ENCODE assay signal across 8 cellular contexts in genomic region chr17:17836818-17837379, GRCh38. TPM values are rescaled to one million over a fixed set of nuclear protein-coding genes. Genes with fewer than 3 reads are reported as not detected.
DNase-seq lines count a peak whose midpoint lies in the region; ATAC-seq and TF ChIP-seq lines count a peak whose summit lies in the region.

Gene SREBF1, minus strand, starts transcription at chr17:17836986. Its CDS starts 169 bp downstream, at chr17:17836817.

- H3K4me3 ChIP-seq in effector memory CD4-positive, alpha-beta T cell (ENCODE audit: insufficient read depth, low read depth, low read length, poor library complexity, severe bottlenecking): peak within 1 kb of the TSS; percentile 77
- H3K4me3 ChIP-seq in mesenchymal stem cell (ENCODE audit: insufficient read depth in 1 of 2, low read depth in 1 of 2, low read length in 2 of 2): peak within 1 kb of the TSS; percentile 84 to 86

- H3K79me1 ChIP-seq in mesenchymal stem cell (replicated peaks; ENCODE audit: low read length, poor library complexity, severe bottlenecking): peaks cover 10% of the 10 kb centered on the region

- H2AFZ ChIP-seq in mesenchymal stem cell (ENCODE audit: low read depth, low read length): no peak within 1 kb of the TSS

- peak within 1 kb of the TSS in 1 of 2 experiments; percentile 92 for H3K23ac ChIP-seq in mesenchymal stem cell (ENCODE audit: low read length in 2 of 2)

- peaks cover 28% of the 10 kb centered on the region for H3K4me1 ChIP-seq in effector memory CD4-positive, alpha-beta T cell (ENCODE audit: control insufficient read depth, insufficient read depth, low read length, poor library complexity, severe bottlenecking)
- H3K4me1 ChIP-seq in mesenchymal stem cell (ENCODE audit: control insufficient read depth, insufficient read depth, low read depth, low read length): peaks cover 46% of the 10 kb centered on the region

- H3K36me3 ChIP-seq in effector memory CD4-positive, alpha-beta T cell (ENCODE audit: control insufficient read depth, insufficient read depth, low read length): no peaks in the 10 kb centered on the region
- H3K36me3 ChIP-seq in mesenchymal stem cell (ENCODE audit: control insufficient read depth in 1 of 2, insufficient read depth in 2 of 2, low read depth in 1 of 2, low read length in 2 of 2): peaks cover under 1 to 4% of the 10 kb centered on the region in 2 experiments

- H2BK15ac ChIP-seq in mesenchymal stem cell (ENCODE audit: low read depth, poor library complexity, severe bottlenecking): peak within 1 kb of the TSS; percentile 99

- TF ChIP-seq CTCF in GM10266 (IDR thresholded peaks at IDR 0.05; ENCODE audit: control insufficient read depth, insufficient read depth, low read depth, missing control alignments): no peak

- peak within 1 kb of the TSS; percentile 79 for H3K4me2 ChIP-seq in mesenchymal stem cell (ENCODE audit: low read length, poor library complexity, severe bottlenecking)

- H2BK5ac ChIP-seq in mesenchymal stem cell (ENCODE audit: low read depth, low read length, poor library complexity, severe bottlenecking): peak within 1 kb of the TSS; percentile 80

- H3K27me3 ChIP-seq in effector memory CD4-positive, alpha-beta T cell (replicated peaks; ENCODE audit: control insufficient read depth, insufficient read depth, low read length, poor library complexity, severe bottlenecking): no peaks in the 10 kb centered on the region
- H3K27me3 ChIP-seq in mesenchymal stem cell (ENCODE audit: control insufficient read depth in 1 of 2, insufficient read depth in 1 of 2, low read length in 2 of 2): no peaks in the 10 kb centered on the region

- no peaks in the 10 kb centered on the region for H3K9me3 ChIP-seq in effector memory CD4-positive, alpha-beta T cell (ENCODE audit: control insufficient read depth, low read length)
- no peaks in the 10 kb centered on the region for H3K9me3 ChIP-seq in mesenchymal stem cell (ENCODE audit: control insufficient read depth, low read length)

- peak within 1 kb of the TSS; percentile 91 for H2BK120ac ChIP-seq in mesenchymal stem cell (ENCODE audit: low read depth, low read length)

- H3K27ac ChIP-seq in effector memory CD4-positive, alpha-beta T cell (ENCODE audit: insufficient read depth, low read length, poor library complexity, severe bottlenecking): peak within 1 kb of the TSS; percentile 96
- peak within 1 kb of the TSS; percentile 22 for H3K27ac ChIP-seq in mesenchymal stem cell (ENCODE audit: low read length, poor library complexity, severe bottlenecking)

- peak within 1 kb of the TSS; percentile 98 for H4K91ac ChIP-seq in mesenchymal stem cell (ENCODE audit: low read length)

- H4K8ac ChIP-seq in mesenchymal stem cell (ENCODE audit: low read length): peak within 1 kb of the TSS; percentile 98

- ATAC-seq in GM21825 (IDR thresholded peaks at IDR 0.05; ENCODE audit: unreplicated experiment): peak; percentile 22

- peak; percentile 90 for DNase-seq in GM10266 (ENCODE audit: extremely low spot score)
- DNase-seq in LoVo (ENCODE audit: low spot score): peak; percentile 56
- DNase-seq in activated CD4-positive, alpha-beta T cell treated with anti-CD3 and anti-CD28 coated beads, Interleukin-2, amount 50 U/mL, for 48 hours: peak; percentile 70 to 71
- peak; percentile 44 to 55 (median 52) for DNase-seq in effector memory CD4-positive, alpha-beta T cell
- peak; percentile 79 for DNase-seq in mesenchymal stem cell
- DNase-seq in stimulated activated CD8-positive, alpha-beta memory T cell treated with anti-CD3 and anti-CD28 coated beads, Interleukin-4, amount 100 ng/mL, for 24 hours (ENCODE audit: low read depth): peak; percentile 51
- no peak for DNase-seq in NCI-H128 (lab: John Stamatoyannopoulos, UW; ENCODE audit: unreplicated experiment)

- peak within 1 kb of the TSS; percentile 80 to 97 for H2BK12ac ChIP-seq in mesenchymal stem cell (ENCODE audit: low read length in 2 of 2)

- H2AK5ac ChIP-seq in mesenchymal stem cell (ENCODE audit: low read length, severe bottlenecking): peak within 1 kb of the TSS; percentile 83

- peak within 1 kb of the TSS; percentile 97 for H3K9ac ChIP-seq in mesenchymal stem cell (ENCODE audit: low read length)

- peak within 1 kb of the TSS; percentile 98 for H3K18ac ChIP-seq in mesenchymal stem cell (ENCODE audit: low read depth in 1 of 2, low read length in 2 of 2)

- peak within 1 kb of the TSS; percentile 88 to 97 for H3K14ac ChIP-seq in mesenchymal stem cell (ENCODE audit: low read length in 2 of 2)

- H3K4ac ChIP-seq in mesenchymal stem cell (ENCODE audit: low read depth in 1 of 2, low read length in 2 of 2): peak within 1 kb of the TSS; percentile 97 to 99

- WGBS in mesenchymal stem cell: 2% methylated on average over 41 of the region's 52 CpGs

RNA-seq across cellular contexts. Expression of gene SREBF1, which starts in this region (rescaled TPM):
- 89.9 TPM for polyA plus RNA-seq in mesenchymal stem cell (2013, experiment 1 of 2)
- 89.1 TPM for polyA plus RNA-seq in mesenchymal stem cell (2013, experiment 2 of 2)
